ENCODE assay signal across 14 cellular contexts in genomic region chr11:70628881-70629844, GRCh38.
DNase-seq lines count a peak whose midpoint lies in the region; ATAC-seq and TF ChIP-seq lines count a peak whose summit lies in the region.
"Had no signal": no experiment of that assay in that cellular context is flagged by ENCODE, and none has a peak within 500 bp of the region (broad histone marks: within the 10 kb centered on the region; RNA-seq: fewer than 3 reads in every experiment).

No MANE protein-coding gene starts in this region.

- H3K79me2 ChIP-seq in GM23338 (replicated peaks; ENCODE audit: insufficient read depth) = peaks cover 43% of the 10 kb centered on the region
- H3K79me2 ChIP-seq in PC-3 (ENCODE audit: low read length) = no peaks in the 10 kb centered on the region

- H2AFZ ChIP-seq in GM23338 (no peak overlapping the region), PC-3 (ENCODE audit: low read length) (no peak overlapping the region)

- H3K4me1 Mint-ChIP-seq in GM23338 = peaks cover 49% of the 10 kb centered on the region
- H3K4me1 Mint-ChIP-seq in glutamatergic neuron (ENCODE audit: low read depth, unreplicated experiment) = peaks cover 18% of the 10 kb centered on the region

- H3K9me2 ChIP-seq in GM23338 (ENCODE audit: insufficient read depth) = no peaks in the 10 kb centered on the region
- no peaks in the 10 kb centered on the region for H3K9me2 ChIP-seq in PC-3 (replicated peaks; ENCODE audit: low read length)

- no peaks in the 10 kb centered on the region for H3F3A ChIP-seq in GM23338 (replicated peaks; ENCODE audit: low read depth)
- H3F3A ChIP-seq in PC-3 (ENCODE audit: low read length, unreplicated experiment) = no peaks in the 10 kb centered on the region

- ATAC-seq in GM23338 = peak; percentile 46
- ATAC-seq in HG03045 (IDR thresholded peaks at IDR 0.05; ENCODE audit: unreplicated experiment) = no peak
- no peak for ATAC-seq in activated CD4-positive, CD25-positive, alpha-beta regulatory T cell treated with anti-CD3 and anti-CD28 coated beads, Interleukin-2, amount 50 U/mL, for 24 hours
- no peak for ATAC-seq in PC-3
- ATAC-seq: Panc1 had no signal

- no peak overlapping the region for H3K27ac Mint-ChIP-seq in GM23338
- no peak overlapping the region for H3K27ac Mint-ChIP-seq in glutamatergic neuron (ENCODE audit: unreplicated experiment)
- H3K27ac Mint-ChIP-seq: dendritic cell treated with granulocyte-macrophage colony-stimulating factor and Interleukin-4, amounts not matched to agents 40 ng/mL and 50 ng/mL, for 4 days had no signal

- no peaks in the 10 kb centered on the region for H3K9me3 ChIP-seq in PC-3 (ENCODE audit: low read length)

- H3K9ac ChIP-seq in PC-3 (ENCODE audit: low read length) = no peak overlapping the region

- intact Hi-C loops in PC-3 (cut with micrococcal nuclease) = no loop called here

- no peak overlapping the region for H3K27ac ChIP-seq in GM23338 (ENCODE audit: low read depth)
- H3K27ac ChIP-seq in RWPE1 = peak overlapping the region; percentile 54
- H3K27ac ChIP-seq in PC-3 (ENCODE audit: low read length) = no peak overlapping the region

- DNase-seq in GM23338 (ENCODE audit: low spot score) (peak; percentile 49), RWPE1 (ENCODE audit: low spot score) (peak; percentile 11), glutamatergic neuron (no peak), putamen (ENCODE audit: low spot score) (peak; percentile 71), OCI-M1 (lab: John Stamatoyannopoulos, UW) (no peak), PC-3 (no peak)
- DNase-seq: activated gamma-delta T cell treated with Interleukin-2 at 50 U/mL for 16 hours; NCI-H1694; stimulated activated CD4-positive, alpha-beta T cell treated with anti-CD3 and anti-CD28 coated beads, Interleukin-15, amount 100 ng/mL, for 24 hours; stimulated activated naive CD4-positive, alpha-beta T cell had no signal

- H3K4me2 ChIP-seq in GM23338 (no peak overlapping the region), PC-3 (ENCODE audit: low read length) (no peak overlapping the region)

- H3K36me3 ChIP-seq in GM23338 (ENCODE audit: insufficient read depth) (no peaks in the 10 kb centered on the region), PC-3 (ENCODE audit: low read depth, low read length) (no peaks in the 10 kb centered on the region)

- peaks cover 23% of the 10 kb centered on the region for H3K27me3 Mint-ChIP-seq in GM23338 (ENCODE audit: insufficient read depth, low read depth, poor library complexity)
- peaks cover 2% of the 10 kb centered on the region for H3K27me3 Mint-ChIP-seq in glutamatergic neuron (ENCODE audit: unreplicated experiment)
- H3K27me3 Mint-ChIP-seq: dendritic cell treated with granulocyte-macrophage colony-stimulating factor and Interleukin-4, amounts not matched to agents 40 ng/mL and 50 ng/mL, for 4 days had no signal

- H3K4me3 Mint-ChIP-seq in GM23338 (no peak overlapping the region; the same call in 2 of the 3 replicates), glutamatergic neuron (ENCODE audit: unreplicated experiment) (peak overlapping the region; percentile 63)
- H3K4me3 Mint-ChIP-seq: dendritic cell treated with granulocyte-macrophage colony-stimulating factor and Interleukin-4, amounts not matched to agents 40 ng/mL and 50 ng/mL, for 4 days had no signal

- TF ChIP-seq CTCF in GM23338 (conservative IDR thresholded peaks at IDR 0.05; ENCODE audit: low read depth in 2 of 2) (no peak), RWPE1 (conservative IDR thresholded peaks at IDR 0.05; ENCODE audit: low read depth) (no peak), glutamatergic neuron (IDR thresholded peaks at IDR 0.05; ENCODE audit: partially characterized antibody, unreplicated experiment) (no peak), PC-3 (conservative IDR thresholded peaks at IDR 0.05; ENCODE audit: low read depth, low read length) (no peak)

- POLR2A ChIA-PET in RWPE1 (lab: Yijun Ruan, JAX; ENCODE audit: low non-redundant PET) (no interaction called here), PC-3 (lab: Charles Lee; ENCODE audit: unreplicated experiment) (no interaction called here)

- BruUV-seq in PC-3 (replicated peaks; lab: Mats Ljungman, UMichigan) = no TSS peak

- H4K20me1 ChIP-seq in GM23338 (replicated peaks; ENCODE audit: insufficient read depth) = peaks cover 7% of the 10 kb centered on the region
- H4K20me1 ChIP-seq in PC-3 (ENCODE audit: low read length) = no peaks in the 10 kb centered on the region

- H3K9me3 Mint-ChIP-seq in GM23338 (no peaks in the 10 kb centered on the region), glutamatergic neuron (ENCODE audit: unreplicated experiment) (peaks cover under 1% of the 10 kb centered on the region)
- H3K9me3 Mint-ChIP-seq: dendritic cell treated with granulocyte-macrophage colony-stimulating factor and Interleukin-4, amounts not matched to agents 40 ng/mL and 50 ng/mL, for 4 days had no signal

- H3K27me3 ChIP-seq in GM23338 (ENCODE audit: insufficient read depth) = no peaks in the 10 kb centered on the region
- no peaks in the 10 kb centered on the region for H3K27me3 ChIP-seq in PC-3 (ENCODE audit: low read length)

- H3K4me1 ChIP-seq in GM23338 (ENCODE audit: insufficient read depth) (peaks cover 2% of the 10 kb centered on the region; the same call in 1 of the 2 replicates), PC-3 (ENCODE audit: insufficient read depth, low read length) (no peaks in the 10 kb centered on the region)

- H3K36me3 Mint-ChIP-seq in GM23338 (ENCODE audit: low read depth) (peaks cover 3% of the 10 kb centered on the region; the same call in 1 of the 3 replicates), glutamatergic neuron (ENCODE audit: unreplicated experiment) (peaks cover 4% of the 10 kb centered on the region)

- CTCF ChIA-PET in RWPE1 (lab: Yijun Ruan, JAX) (no interaction called here), PC-3 (lab: Charles Lee) (no interaction called here)

- no peak overlapping the region for H3K4me3 ChIP-seq in GM23338
- no peak overlapping the region for H3K4me3 ChIP-seq in PC-3 (ENCODE audit: low read length)

TF ChIP-seq in GM23338, 12 proteins besides CTCF, POLR2A, EP300 and RAD21 (continues in another document):
- TF ChIP-seq, protein P1, sequence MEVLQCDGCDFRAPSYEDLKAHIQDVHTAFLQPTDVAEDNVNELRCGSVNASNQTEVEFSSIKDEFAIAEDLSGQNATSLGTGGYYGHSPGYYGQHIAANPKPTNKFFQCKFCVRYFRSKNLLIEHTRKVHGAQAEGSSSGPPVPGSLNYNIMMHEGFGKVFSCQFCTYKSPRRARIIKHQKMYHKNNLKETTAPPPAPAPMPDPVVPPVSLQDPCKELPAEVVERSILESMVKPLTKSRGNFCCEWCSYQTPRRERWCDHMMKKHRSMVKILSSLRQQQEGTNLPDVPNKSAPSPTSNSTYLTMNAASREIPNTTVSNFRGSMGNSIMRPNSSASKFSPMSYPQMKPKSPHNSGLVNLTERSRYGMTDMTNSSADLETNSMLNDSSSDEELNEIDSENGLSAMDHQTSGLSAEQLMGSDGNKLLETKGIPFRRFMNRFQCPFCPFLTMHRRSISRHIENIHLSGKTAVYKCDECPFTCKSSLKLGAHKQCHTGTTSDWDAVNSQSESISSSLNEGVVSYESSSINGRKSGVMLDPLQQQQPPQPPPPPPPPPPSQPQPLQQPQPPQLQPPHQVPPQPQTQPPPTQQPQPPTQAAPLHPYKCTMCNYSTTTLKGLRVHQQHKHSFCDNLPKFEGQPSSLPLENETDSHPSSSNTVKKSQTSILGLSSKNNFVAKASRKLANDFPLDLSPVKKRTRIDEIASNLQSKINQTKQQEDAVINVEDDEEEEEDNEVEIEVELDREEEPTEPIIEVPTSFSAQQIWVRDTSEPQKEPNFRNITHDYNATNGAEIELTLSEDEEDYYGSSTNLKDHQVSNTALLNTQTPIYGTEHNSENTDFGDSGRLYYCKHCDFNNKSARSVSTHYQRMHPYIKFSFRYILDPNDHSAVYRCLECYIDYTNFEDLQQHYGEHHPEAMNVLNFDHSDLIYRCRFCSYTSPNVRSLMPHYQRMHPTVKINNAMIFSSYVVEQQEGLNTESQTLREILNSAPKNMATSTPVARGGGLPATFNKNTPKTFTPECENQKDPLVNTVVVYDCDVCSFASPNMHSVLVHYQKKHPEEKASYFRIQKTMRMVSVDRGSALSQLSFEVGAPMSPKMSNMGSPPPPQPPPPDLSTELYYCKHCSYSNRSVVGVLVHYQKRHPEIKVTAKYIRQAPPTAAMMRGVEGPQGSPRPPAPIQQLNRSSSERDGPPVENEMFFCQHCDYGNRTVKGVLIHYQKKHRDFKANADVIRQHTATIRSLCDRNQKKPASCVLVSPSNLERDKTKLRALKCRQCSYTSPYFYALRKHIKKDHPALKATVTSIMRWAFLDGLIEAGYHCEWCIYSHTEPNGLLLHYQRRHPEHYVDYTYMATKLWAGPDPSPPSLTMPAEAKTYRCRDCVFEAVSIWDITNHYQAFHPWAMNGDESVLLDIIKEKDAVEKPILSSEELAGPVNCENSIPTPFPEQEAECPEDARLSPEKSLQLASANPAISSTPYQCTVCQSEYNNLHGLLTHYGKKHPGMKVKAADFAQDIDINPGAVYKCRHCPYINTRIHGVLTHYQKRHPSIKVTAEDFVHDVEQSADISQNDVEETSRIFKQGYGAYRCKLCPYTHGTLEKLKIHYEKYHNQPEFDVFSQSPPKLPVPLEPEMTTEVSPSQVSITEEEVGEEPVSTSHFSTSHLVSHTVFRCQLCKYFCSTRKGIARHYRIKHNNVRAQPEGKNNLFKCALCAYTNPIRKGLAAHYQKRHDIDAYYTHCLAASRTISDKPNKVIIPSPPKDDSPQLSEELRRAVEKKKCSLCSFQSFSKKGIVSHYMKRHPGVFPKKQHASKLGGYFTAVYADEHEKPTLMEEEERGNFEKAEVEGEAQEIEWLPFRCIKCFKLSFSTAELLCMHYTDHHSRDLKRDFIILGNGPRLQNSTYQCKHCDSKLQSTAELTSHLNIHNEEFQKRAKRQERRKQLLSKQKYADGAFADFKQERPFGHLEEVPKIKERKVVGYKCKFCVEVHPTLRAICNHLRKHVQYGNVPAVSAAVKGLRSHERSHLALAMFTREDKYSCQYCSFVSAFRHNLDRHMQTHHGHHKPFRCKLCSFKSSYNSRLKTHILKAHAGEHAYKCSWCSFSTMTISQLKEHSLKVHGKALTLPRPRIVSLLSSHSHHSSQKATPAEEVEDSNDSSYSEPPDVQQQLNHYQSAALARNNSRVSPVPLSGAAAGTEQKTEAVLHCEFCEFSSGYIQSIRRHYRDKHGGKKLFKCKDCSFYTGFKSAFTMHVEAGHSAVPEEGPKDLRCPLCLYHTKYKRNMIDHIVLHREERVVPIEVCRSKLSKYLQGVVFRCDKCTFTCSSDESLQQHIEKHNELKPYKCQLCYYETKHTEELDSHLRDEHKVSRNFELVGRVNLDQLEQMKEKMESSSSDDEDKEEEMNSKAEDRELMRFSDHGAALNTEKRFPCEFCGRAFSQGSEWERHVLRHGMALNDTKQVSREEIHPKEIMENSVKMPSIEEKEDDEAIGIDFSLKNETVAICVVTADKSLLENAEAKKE (CRISPR knock-in tag; IDR thresholded peaks at IDR 0.05) = no peak
- TF ChIP-seq STAT1 (IDR thresholded peaks at IDR 0.05; ENCODE audit: unreplicated experiment) = no peak
- TF ChIP-seq CREB1 (CRISPR knock-in tag; IDR thresholded peaks at IDR 0.05; ENCODE audit: low read depth) = no peak

Comparison
In these comparisons a context has a peak if more than half of its experiments do, and no peak if none do; other contexts are left out.
1. DNase-seq: peak in GM23338 (single experiment), RWPE1 (single experiment) and putamen (single experiment); none in glutamatergic neuron (single experiment), OCI-M1 (single experiment) and PC-3 (single experiment).